In the genomic region with DNA sequence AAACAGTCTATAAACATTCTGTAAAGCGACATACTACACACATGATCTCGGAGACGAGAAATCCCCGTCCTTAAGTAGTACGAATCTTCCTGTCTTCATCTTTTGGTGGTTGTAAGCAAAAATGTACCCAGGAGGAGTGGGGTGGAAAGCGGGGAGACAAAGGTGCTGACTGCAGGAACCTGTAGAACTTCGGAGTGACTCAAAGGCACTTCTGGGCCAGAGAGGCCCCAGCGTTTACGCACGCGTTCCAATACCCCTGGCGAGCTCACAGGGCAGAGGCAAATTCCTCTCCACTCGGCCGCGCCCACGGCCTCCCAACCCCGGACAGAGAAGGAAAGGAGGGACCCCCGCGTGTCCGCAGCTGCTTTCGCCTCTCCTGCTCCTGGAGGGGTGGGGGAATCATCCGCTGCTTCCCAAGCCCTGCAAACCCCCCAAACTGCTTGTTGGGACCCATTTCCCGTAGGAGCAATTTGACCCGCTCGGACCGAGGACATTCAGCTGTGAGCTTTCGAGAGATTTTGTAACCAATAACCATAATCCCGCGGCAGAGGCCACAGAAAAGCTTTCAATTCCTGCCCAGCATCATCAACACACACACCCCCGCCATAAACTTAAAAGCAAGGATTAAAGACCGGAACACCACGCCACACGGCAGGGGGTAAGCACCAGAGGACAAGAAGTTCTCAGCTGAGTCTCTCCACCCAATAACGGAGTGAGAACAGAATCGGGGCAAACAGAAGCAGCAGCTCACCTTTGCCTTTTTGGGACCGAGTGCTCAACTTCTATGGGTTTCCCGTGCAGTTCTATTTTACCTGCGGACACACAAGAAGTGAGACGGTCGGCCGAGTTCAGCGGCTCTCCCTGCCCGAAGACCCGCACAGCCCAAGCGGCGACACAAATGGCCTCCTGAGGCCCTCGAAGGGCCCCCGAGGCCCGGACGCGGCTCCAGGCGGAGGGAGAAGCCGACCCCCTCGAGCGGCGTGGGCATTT, we compare ENCODE assay signal across 1 cellular context.
TF ChIP-seq lines count a peak whose summit lies in the region.

No MANE protein-coding gene starts in this region.

TF ChIP-seq in GM12878, 131 proteins besides CTCF, POLR2A, EP300 and RAD21 (continued from another document and continues in another):
- TF ChIP-seq, protein P1, sequence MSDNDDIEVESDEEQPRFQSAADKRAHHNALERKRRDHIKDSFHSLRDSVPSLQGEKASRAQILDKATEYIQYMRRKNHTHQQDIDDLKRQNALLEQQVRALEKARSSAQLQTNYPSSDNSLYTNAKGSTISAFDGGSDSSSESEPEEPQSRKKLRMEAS (IDR thresholded peaks at IDR 0.05; ENCODE audit: low read depth, low read length), result no peak
- TF ChIP-seq LARP7 (IDR thresholded peaks at IDR 0.05), result no peak
- 0 out of 2 replicates have a peak, but pooled peaks have one; percentile 14 for TF ChIP-seq RELB (IDR thresholded peaks at IDR 0.05; ENCODE audit: low read depth)
- TF ChIP-seq ZNF384 (IDR thresholded peaks at IDR 0.05; ENCODE audit: borderline replicate concordance, low read depth, low read length), result no peak
- 0 out of 2 replicates have a peak, but pooled peaks have one; percentile 11 for TF ChIP-seq EED (IDR thresholded peaks at IDR 0.05; ENCODE audit: low read depth)
- TF ChIP-seq, protein P2, sequence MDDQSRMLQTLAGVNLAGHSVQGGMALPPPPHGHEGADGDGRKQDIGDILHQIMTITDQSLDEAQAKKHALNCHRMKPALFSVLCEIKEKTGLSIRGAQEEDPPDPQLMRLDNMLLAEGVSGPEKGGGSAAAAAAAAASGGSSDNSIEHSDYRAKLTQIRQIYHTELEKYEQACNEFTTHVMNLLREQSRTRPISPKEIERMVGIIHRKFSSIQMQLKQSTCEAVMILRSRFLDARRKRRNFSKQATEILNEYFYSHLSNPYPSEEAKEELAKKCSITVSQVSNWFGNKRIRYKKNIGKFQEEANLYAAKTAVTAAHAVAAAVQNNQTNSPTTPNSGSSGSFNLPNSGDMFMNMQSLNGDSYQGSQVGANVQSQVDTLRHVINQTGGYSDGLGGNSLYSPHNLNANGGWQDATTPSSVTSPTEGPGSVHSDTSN (IDR thresholded peaks at IDR 0.05; ENCODE audit: insufficient replicate concordance, low read depth, low read length), result no peak
- TF ChIP-seq TBL1XR1 (IDR thresholded peaks at IDR 0.05; ENCODE audit: low read depth, low read length), result no peak
- TF ChIP-seq PKNOX1 (IDR thresholded peaks at IDR 0.05), result no peak
- no peak; the same call in 1 of the 2 replicates for TF ChIP-seq POLR2AphosphoS5 (IDR thresholded peaks at IDR 0.05; ENCODE audit: low read length)
- no peak for TF ChIP-seq RFX5 (IDR thresholded peaks at IDR 0.05; ENCODE audit: low read depth, low read length)
- TF ChIP-seq ZNF622 (IDR thresholded peaks at IDR 0.05), result no peak
- no peak for TF ChIP-seq SMAD1 (IDR thresholded peaks at IDR 0.05; ENCODE audit: low read depth, partially characterized antibody)
- no peak for TF ChIP-seq BMI1 (IDR thresholded peaks at IDR 0.05; ENCODE audit: borderline replicate concordance)
- 0 out of 4 replicates have a peak, but pooled peaks of 1 of the 2 experiments have one; percentile 26 for TF ChIP-seq SRF (IDR thresholded peaks at IDR 0.05; ENCODE audit: low read depth in 2 of 2, low read length in 2 of 2)
- TF ChIP-seq BRCA1 (IDR thresholded peaks at IDR 0.05; ENCODE audit: low read depth, low read length), result no peak
- TF ChIP-seq KLF5 (IDR thresholded peaks at IDR 0.05; ENCODE audit: partially characterized antibody), result no peak
- TF ChIP-seq ZNF274 (IDR thresholded peaks at IDR 0.05; ENCODE audit: insufficient read depth, insufficient read length), result no peak
- TF ChIP-seq ZBED1 (IDR thresholded peaks at IDR 0.05; ENCODE audit: borderline replicate concordance), result peak; percentile 22; the same call in 1 of the 2 replicates
- no peak for TF ChIP-seq CBFB (IDR thresholded peaks at IDR 0.05; ENCODE audit: low read depth)
- no peak for TF ChIP-seq MTA2 (IDR thresholded peaks at IDR 0.05; ENCODE audit: low read depth)
- TF ChIP-seq HSF1 (IDR thresholded peaks at IDR 0.05; ENCODE audit: low read depth, low read length), result no peak
- no peak for TF ChIP-seq ETV6 (conservative IDR thresholded peaks at IDR 0.05 in 1 of 2, IDR thresholded peaks at IDR 0.05 in 1 of 2; ENCODE audit: borderline replicate concordance in 1 of 2, low read depth in 1 of 2)
- TF ChIP-seq TCF7 (IDR thresholded peaks at IDR 0.05; ENCODE audit: borderline replicate concordance), result no peak
- TF ChIP-seq, protein P3, sequence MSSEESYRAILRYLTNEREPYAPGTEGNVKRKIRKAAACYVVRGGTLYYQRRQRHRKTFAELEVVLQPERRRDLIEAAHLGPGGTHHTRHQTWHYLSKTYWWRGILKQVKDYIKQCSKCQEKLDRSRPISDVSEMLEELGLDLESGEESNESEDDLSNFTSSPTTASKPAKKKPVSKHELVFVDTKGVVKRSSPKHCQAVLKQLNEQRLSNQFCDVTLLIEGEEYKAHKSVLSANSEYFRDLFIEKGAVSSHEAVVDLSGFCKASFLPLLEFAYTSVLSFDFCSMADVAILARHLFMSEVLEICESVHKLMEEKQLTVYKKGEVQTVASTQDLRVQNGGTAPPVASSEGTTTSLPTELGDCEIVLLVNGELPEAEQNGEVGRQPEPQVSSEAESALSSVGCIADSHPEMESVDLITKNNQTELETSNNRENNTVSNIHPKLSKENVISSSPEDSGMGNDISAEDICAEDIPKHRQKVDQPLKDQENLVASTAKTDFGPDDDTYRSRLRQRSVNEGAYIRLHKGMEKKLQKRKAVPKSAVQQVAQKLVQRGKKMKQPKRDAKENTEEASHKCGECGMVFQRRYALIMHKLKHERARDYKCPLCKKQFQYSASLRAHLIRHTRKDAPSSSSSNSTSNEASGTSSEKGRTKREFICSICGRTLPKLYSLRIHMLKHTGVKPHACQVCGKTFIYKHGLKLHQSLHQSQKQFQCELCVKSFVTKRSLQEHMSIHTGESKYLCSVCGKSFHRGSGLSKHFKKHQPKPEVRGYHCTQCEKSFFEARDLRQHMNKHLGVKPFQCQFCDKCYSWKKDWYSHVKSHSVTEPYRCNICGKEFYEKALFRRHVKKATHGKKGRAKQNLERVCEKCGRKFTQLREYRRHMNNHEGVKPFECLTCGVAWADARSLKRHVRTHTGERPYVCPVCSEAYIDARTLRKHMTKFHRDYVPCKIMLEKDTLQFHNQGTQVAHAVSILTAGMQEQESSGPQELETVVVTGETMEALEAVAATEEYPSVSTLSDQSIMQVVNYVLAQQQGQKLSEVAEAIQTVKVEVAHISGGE (CRISPR knock-in tag; IDR thresholded peaks at IDR 0.05), result no peak
- TF ChIP-seq NKRF (conservative IDR thresholded peaks at IDR 0.05), result no peak
- no peak for TF ChIP-seq CHD4 (IDR thresholded peaks at IDR 0.05)
- TF ChIP-seq ASH2L (IDR thresholded peaks at IDR 0.05; ENCODE audit: borderline replicate concordance, low read depth), result no peak
- no peak for TF ChIP-seq IKZF2 (IDR thresholded peaks at IDR 0.05)
- no peak for TF ChIP-seq WRNIP1 (IDR thresholded peaks at IDR 0.05; ENCODE audit: borderline replicate concordance, low read depth, low read length)
- TF ChIP-seq CBX3 (IDR thresholded peaks at IDR 0.05; ENCODE audit: borderline replicate concordance, low read depth), result no peak
- no peak for TF ChIP-seq SMC3 (IDR thresholded peaks at IDR 0.05; ENCODE audit: borderline replicate concordance, low read length)
- TF ChIP-seq, protein P4, sequence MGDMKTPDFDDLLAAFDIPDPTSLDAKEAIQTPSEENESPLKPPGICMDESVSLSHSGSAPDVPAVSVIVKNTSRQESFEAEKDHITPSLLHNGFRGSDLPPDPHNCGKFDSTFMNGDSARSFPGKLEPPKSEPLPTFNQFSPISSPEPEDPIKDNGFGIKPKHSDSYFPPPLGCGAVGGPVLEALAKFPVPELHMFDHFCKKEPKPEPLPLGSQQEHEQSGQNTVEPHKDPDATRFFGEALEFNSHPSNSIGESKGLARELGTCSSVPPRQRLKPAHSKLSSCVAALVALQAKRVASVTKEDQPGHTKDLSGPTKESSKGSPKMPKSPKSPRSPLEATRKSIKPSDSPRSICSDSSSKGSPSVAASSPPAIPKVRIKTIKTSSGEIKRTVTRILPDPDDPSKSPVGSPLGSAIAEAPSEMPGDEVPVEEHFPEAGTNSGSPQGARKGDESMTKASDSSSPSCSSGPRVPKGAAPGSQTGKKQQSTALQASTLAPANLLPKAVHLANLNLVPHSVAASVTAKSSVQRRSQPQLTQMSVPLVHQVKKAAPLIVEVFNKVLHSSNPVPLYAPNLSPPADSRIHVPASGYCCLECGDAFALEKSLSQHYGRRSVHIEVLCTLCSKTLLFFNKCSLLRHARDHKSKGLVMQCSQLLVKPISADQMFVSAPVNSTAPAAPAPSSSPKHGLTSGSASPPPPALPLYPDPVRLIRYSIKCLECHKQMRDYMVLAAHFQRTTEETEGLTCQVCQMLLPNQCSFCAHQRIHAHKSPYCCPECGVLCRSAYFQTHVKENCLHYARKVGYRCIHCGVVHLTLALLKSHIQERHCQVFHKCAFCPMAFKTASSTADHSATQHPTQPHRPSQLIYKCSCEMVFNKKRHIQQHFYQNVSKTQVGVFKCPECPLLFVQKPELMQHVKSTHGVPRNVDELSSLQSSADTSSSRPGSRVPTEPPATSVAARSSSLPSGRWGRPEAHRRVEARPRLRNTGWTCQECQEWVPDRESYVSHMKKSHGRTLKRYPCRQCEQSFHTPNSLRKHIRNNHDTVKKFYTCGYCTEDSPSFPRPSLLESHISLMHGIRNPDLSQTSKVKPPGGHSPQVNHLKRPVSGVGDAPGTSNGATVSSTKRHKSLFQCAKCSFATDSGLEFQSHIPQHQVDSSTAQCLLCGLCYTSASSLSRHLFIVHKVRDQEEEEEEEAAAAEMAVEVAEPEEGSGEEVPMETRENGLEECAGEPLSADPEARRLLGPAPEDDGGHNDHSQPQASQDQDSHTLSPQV (IDR thresholded peaks at IDR 0.05), result no peak
- TF ChIP-seq NBN (IDR thresholded peaks at IDR 0.05), result peak; percentile 20; the same call in 1 of the 2 replicates
- no peak for TF ChIP-seq FOXK2 (IDR thresholded peaks at IDR 0.05)
- peak; percentile 58 for TF ChIP-seq IKZF1 (conservative IDR thresholded peaks at IDR 0.05)
- TF ChIP-seq, protein P5, sequence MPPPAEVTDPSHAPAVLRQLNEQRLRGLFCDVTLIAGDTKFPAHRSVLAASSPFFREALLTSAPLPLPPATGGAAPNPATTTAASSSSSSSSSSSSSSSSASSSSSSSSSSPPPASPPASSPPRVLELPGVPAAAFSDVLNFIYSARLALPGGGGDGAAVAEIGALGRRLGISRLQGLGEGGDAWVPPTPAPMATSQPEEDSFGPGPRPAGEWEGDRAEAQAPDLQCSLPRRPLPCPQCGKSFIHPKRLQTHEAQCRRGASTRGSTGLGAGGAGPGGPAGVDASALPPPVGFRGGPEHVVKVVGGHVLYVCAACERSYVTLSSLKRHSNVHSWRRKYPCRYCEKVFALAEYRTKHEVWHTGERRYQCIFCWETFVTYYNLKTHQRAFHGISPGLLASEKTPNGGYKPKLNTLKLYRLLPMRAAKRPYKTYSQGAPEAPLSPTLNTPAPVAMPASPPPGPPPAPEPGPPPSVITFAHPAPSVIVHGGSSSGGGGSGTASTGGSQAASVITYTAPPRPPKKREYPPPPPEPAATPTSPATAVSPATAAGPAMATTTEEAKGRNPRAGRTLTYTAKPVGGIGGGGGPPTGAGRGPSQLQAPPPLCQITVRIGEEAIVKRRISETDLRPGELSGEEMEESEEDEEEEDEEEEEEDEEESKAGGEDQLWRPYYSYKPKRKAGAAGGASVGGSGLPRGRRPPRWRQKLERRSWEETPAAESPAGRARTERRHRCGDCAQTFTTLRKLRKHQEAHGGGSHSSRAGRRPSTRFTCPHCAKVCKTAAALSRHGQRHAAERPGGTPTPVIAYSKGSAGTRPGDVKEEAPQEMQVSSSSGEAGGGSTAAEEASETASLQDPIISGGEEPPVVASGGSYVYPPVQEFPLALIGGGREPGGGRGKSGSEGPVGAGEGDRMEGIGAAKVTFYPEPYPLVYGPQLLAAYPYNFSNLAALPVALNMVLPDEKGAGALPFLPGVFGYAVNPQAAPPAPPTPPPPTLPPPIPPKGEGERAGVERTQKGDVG (CRISPR knock-in tag; IDR thresholded peaks at IDR 0.05), result no peak
- no peak for TF ChIP-seq TCF3 (IDR thresholded peaks at IDR 0.05; ENCODE audit: borderline replicate concordance, insufficient read depth, low read depth, low read length)
